In the genomic region with DNA sequence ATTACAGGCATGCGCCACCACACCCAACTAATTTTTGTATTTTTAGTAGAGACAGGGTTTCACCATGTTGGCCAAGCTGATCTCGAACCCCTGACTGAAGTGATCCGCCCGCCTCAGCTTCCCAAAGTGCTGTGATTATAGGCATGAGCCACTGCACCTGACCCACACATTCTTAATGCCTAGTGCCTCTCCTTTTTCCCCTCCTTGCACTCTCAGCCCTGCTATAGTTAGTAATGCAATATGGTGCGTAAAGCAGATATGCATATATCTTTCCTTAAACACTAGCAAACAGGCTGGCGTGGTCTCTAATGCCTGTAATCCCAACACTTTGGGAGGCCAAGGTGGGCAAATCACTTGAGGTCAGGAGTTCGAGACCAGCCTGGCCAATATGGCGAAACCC, we compare ENCODE assay signal across 4 cellular contexts.
DNase-seq lines count a peak whose midpoint lies in the region; ATAC-seq, FAIRE-seq and TF ChIP-seq lines count a peak whose summit lies in the region.
"Not testable (repeated sequence)": the region's sequence is repeated elsewhere in the genome, so short reads cannot be mapped to it uniquely, and the experiment has no call there.

No MANE protein-coding gene starts in this region.

- not testable (repeated sequence) for H4K20me1 ChIP-seq in HepG2 (ENCODE audit: insufficient read depth, low read length); neural progenitor cell (ENCODE audit: low read depth)

- CTCF ChIA-PET in RWPE1 (lab: Yijun Ruan, JAX) (interaction anchor here (0.6 to 1.4 kb wide), 3 partner anchors 10 to 95 kb away, joined by 3 read pairs; no protein-coding TSS in a partner anchor), WTC11 (lab: Charles Lee) (interaction anchor here (0.6 to 1.5 kb wide), 2 partner anchors 46 to 83 kb away, joined by 3 read pairs; no protein-coding TSS in a partner anchor)
- CTCF ChIA-PET in HepG2 (lab: Yijun Ruan, JAX; ENCODE audit: low intra/inter-chr PET ratio, low total read pairs), result not testable (repeated sequence)

- H3K4me3 Mint-ChIP-seq in WTC11, neural progenitor cell: not testable (repeated sequence)

- H3K4me3 ChIP-seq in HepG2 (replicated peaks in 1 of 3; ENCODE audit: insufficient read depth in 1 of 3, low read depth in 2 of 3, low read length in 3 of 3); neural progenitor cell: not testable (repeated sequence)

- TF ChIP-seq EP300 in HepG2 (IDR thresholded peaks at IDR 0.05; ENCODE audit: low read depth in 2 of 2, low read length in 2 of 2); HepG2 (CRISPR knock-in tag; IDR thresholded peaks at IDR 0.05; ENCODE audit: borderline replicate concordance): not testable (repeated sequence)

- H3K36me3 Mint-ChIP-seq in WTC11 (peaks cover 83% of the 10 kb centered on the region), neural progenitor cell (peaks cover 51% of the 10 kb centered on the region)

- not testable (repeated sequence) for H3K4me1 Mint-ChIP-seq in WTC11, neural progenitor cell

- not testable (repeated sequence) for H3K4me1 ChIP-seq in HepG2 (ENCODE audit: insufficient read depth, low read length); neural progenitor cell

- not testable (repeated sequence) for TF ChIP-seq POLR2A in HepG2 (IDR thresholded peaks at IDR 0.05; ENCODE audit: insufficient read depth in 1 of 2, low read depth in 2 of 2, low read length in 2 of 2)

- H3K27me3 Mint-ChIP-seq in WTC11 (ENCODE audit: low read depth); neural progenitor cell (ENCODE audit: insufficient read depth, low read depth): not testable (repeated sequence)

- H3K9me3 Mint-ChIP-seq in WTC11, neural progenitor cell: not testable (repeated sequence)

- H3K9ac ChIP-seq in HepG2 (ENCODE audit: insufficient read depth, low read depth, low read length); neural progenitor cell: not testable (repeated sequence)

- H3K36me3 ChIP-seq in HepG2 (replicated peaks in 1 of 2; ENCODE audit: control insufficient read depth in 1 of 2, insufficient read depth in 2 of 2, low read length in 2 of 2) (peaks cover 61 to 90% of the 10 kb centered on the region in 2 experiments), neural progenitor cell (peaks cover 31% of the 10 kb centered on the region)

- intact Hi-C loops in HepG2 (cut with micrococcal nuclease; ENCODE audit: unreplicated experiment), result not testable (repeated sequence)

- not testable (repeated sequence) for H2AFZ ChIP-seq in HepG2 (ENCODE audit: low read length); neural progenitor cell (replicated peaks)

- not testable (repeated sequence) for FAIRE-seq in HepG2 (lab: Jason Lieb, UNC)

- not testable (repeated sequence) for ATAC-seq in WTC11, HepG2

- BruUV-seq in HepG2 (replicated peaks; lab: Mats Ljungman, UMichigan), result not testable (repeated sequence)

- not testable (repeated sequence) for TF ChIP-seq CTCF in RWPE1 (conservative IDR thresholded peaks at IDR 0.05; ENCODE audit: low read depth); WTC11 (IDR thresholded peaks at IDR 0.05); HepG2 (CRISPR knock-in tag; IDR thresholded peaks at IDR 0.05); neural progenitor cell (IDR thresholded peaks at IDR 0.05)

- POLR2A ChIA-PET in RWPE1 (lab: Yijun Ruan, JAX; ENCODE audit: low non-redundant PET); WTC11 (lab: Charles Lee); HepG2 (lab: Yijun Ruan, JAX): not testable (repeated sequence)

- DNase-seq in RWPE1 (ENCODE audit: low spot score); WTC11 (ENCODE audit: low spot score); HepG2 (ENCODE audit: low spot score); neural progenitor cell (ENCODE audit: low spot score): not testable (repeated sequence)

- H3F3A ChIP-seq in neural progenitor cell (ENCODE audit: low read depth), result peaks cover 14% of the 10 kb centered on the region

- H3K79me2 ChIP-seq in HepG2 (ENCODE audit: insufficient read depth, low read length) (peaks cover 10% of the 10 kb centered on the region), neural progenitor cell (ENCODE audit: low read depth) (peaks cover 54% of the 10 kb centered on the region)

- peak overlapping the region; percentile 13; the same call in 1 of the 2 replicates for H3K27ac ChIP-seq in RWPE1
- H3K27ac ChIP-seq in HepG2 (ENCODE audit: extremely low read length, insufficient read depth, low read length), result not testable (repeated sequence)
- H3K27ac ChIP-seq in neural progenitor cell, result peak overlapping the region; percentile 21

- H3K27ac Mint-ChIP-seq in WTC11, result peak overlapping the region; percentile 63; the same call in 1 of the 2 replicates
- not testable (repeated sequence) for H3K27ac Mint-ChIP-seq in neural progenitor cell

- not testable (repeated sequence) for TF ChIP-seq RAD21 in HepG2 (CRISPR knock-in tag; IDR thresholded peaks at IDR 0.05)

- WGBS in HepG2 (ENCODE audit: low lambda C conversion rate), result 98% methylated on average over 8 of the region's 8 CpGs

- H3K27me3 ChIP-seq in HepG2 (ENCODE audit: control insufficient read depth in 1 of 2, insufficient read depth in 2 of 2, low read length in 2 of 2); neural progenitor cell: not testable (repeated sequence)

- not testable (repeated sequence) for H3K4me2 ChIP-seq in HepG2 (ENCODE audit: low read depth, low read length); neural progenitor cell

- in situ Hi-C loops in HepG2 (cut with HindIII; ENCODE audit: extremely low pct_ligation_motif_present, low pct_unique_long_range_greater_than_20kb), result not testable (repeated sequence)

- H3K9me3 ChIP-seq in HepG2 (ENCODE audit: low read length); neural progenitor cell (ENCODE audit: low read depth): not testable (repeated sequence)

TF ChIP-seq in HepG2, 621 proteins besides CTCF, POLR2A, EP300 and RAD21:
- TF ChIP-seq RBM22 (optimal IDR thresholded peaks at IDR 0.05; ENCODE audit: low read length), result peak; percentile 28
- TF ChIP-seq, protein P1, sequence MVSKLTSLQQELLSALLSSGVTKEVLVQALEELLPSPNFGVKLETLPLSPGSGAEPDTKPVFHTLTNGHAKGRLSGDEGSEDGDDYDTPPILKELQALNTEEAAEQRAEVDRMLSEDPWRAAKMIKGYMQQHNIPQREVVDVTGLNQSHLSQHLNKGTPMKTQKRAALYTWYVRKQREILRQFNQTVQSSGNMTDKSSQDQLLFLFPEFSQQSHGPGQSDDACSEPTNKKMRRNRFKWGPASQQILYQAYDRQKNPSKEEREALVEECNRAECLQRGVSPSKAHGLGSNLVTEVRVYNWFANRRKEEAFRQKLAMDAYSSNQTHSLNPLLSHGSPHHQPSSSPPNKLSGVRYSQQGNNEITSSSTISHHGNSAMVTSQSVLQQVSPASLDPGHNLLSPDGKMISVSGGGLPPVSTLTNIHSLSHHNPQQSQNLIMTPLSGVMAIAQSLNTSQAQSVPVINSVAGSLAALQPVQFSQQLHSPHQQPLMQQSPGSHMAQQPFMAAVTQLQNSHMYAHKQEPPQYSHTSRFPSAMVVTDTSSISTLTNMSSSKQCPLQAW (CRISPR knock-in tag; IDR thresholded peaks at IDR 0.05), result 0 out of 2 replicates have a peak, but pooled peaks have one; percentile 24
